Comparison of ENCODE assay signal across 22 cellular contexts in genomic region chr11:31246451-31247165, GRCh38.
DNase-seq lines count a peak whose midpoint lies in the region; ATAC-seq and TF ChIP-seq lines count a peak whose summit lies in the region.
"Had no signal": no experiment of that assay in that cellular context is flagged by ENCODE, and none has a peak within 500 bp of the region (broad histone marks: within the 10 kb centered on the region; RNA-seq: fewer than 3 reads in every experiment).

No MANE protein-coding gene starts in this region.

- H3K27ac ChIP-seq in GM23248 (no peak overlapping the region), fibroblast of lung (ENCODE audit: insufficient read depth, low read length) (no peak overlapping the region), prostate gland (no peak overlapping the region)
- H3K27ac ChIP-seq: brain microvascular endothelial cell, colonic mucosa, esophagus muscularis mucosa, skin epidermis had no signal

- intact Hi-C loops in prostate gland (cut with DNase I) = no loop called here

- 15 to 19% methylated on average over 4 of the region's 4 CpGs for WGBS in GM23248 (ENCODE audit: low coverage in 1 of 2, low lambda C conversion rate in 2 of 2, missing lambda C conversion rate in 2 of 2), 2 experiments
- 44% methylated on average over 4 of the region's 4 CpGs for WGBS in prostate gland

- peaks cover 7% of the 10 kb centered on the region; the same call in 1 of the 2 replicates for H3K27me3 ChIP-seq in GM23248 (replicated peaks; ENCODE audit: insufficient read depth)
- no peaks in the 10 kb centered on the region for H3K27me3 ChIP-seq in fibroblast of lung (ENCODE audit: control insufficient read depth, insufficient read depth, low read length)
- no peaks in the 10 kb centered on the region for H3K27me3 ChIP-seq in prostate gland (replicated peaks; ENCODE audit: insufficient read depth)
- H3K27me3 ChIP-seq: brain microvascular endothelial cell, colonic mucosa, esophagus muscularis mucosa had no signal

- H3K9me2 ChIP-seq in GM23248 (ENCODE audit: insufficient read depth) = no peaks in the 10 kb centered on the region

- no peaks in the 10 kb centered on the region for H4K20me1 ChIP-seq in GM23248 (ENCODE audit: insufficient read depth)
- no peaks in the 10 kb centered on the region for H4K20me1 ChIP-seq in fibroblast of lung (ENCODE audit: control insufficient read depth, extremely low read depth, insufficient read depth, low read length)

- no peaks in the 10 kb centered on the region for H3K9me3 ChIP-seq in GM23248 (ENCODE audit: low read depth)
- no peaks in the 10 kb centered on the region for H3K9me3 ChIP-seq in fibroblast of lung (ENCODE audit: control insufficient read depth, insufficient read depth, low read depth, low read length)
- H3K9me3 ChIP-seq in prostate gland = no peaks in the 10 kb centered on the region
- H3K9me3 ChIP-seq: colonic mucosa, esophagus muscularis mucosa had no signal

- no peak overlapping the region for H3K4me3 ChIP-seq in GM23248
- H3K4me3 ChIP-seq in fibroblast of lung (replicated peaks in 1 of 4; ENCODE audit: control extremely low read depth in 1 of 4, insufficient read depth in 1 of 4, low read depth in 3 of 4, low read length in 4 of 4) = no peak overlapping the region
- H3K4me3 ChIP-seq in prostate gland = no peak overlapping the region
- H3K4me3 ChIP-seq: colonic mucosa, esophagus muscularis mucosa, GM23338, skin epidermis had no signal

- H2AFZ ChIP-seq in GM23248 (no peak overlapping the region), fibroblast of lung (ENCODE audit: low read length) (no peak overlapping the region)
- H2AFZ ChIP-seq: GM23338 had no signal

- H3K79me2 ChIP-seq in GM23248 (ENCODE audit: insufficient read depth) (no peaks in the 10 kb centered on the region), fibroblast of lung (ENCODE audit: control insufficient read depth, insufficient read depth, low read length) (no peaks in the 10 kb centered on the region)

- TF ChIP-seq POLR2A in prostate gland (IDR thresholded peaks at IDR 0.05) = no peak

- in situ Hi-C loops in GM23248 (cut with MboI) = loop anchor here (25.0 kb wide), 1 partner anchor 941 kb away; no protein-coding TSS in a partner anchor

- TF ChIP-seq CTCF in fibroblast of lung (conservative IDR thresholded peaks at IDR 0.05 in 1 of 2, IDR thresholded peaks at IDR 0.05 in 1 of 2; ENCODE audit: low read depth in 1 of 2, low read length in 2 of 2) (no peak), prostate gland (IDR thresholded peaks at IDR 0.05) (no peak)

- H3K36me3 ChIP-seq in GM23248 (ENCODE audit: low read depth) (no peaks in the 10 kb centered on the region), fibroblast of lung (ENCODE audit: control insufficient read depth, insufficient read depth, low read length) (no peaks in the 10 kb centered on the region), prostate gland (no peaks in the 10 kb centered on the region)
- H3K36me3 ChIP-seq: brain microvascular endothelial cell, colonic mucosa, esophagus muscularis mucosa had no signal

- DNase-seq in GM23248 = peak; percentile 34
- DNase-seq in amniotic epithelial cell (ENCODE audit: low read depth) = peak; percentile 22
- peak; percentile 36 to 69 for DNase-seq in fibroblast of lung (ENCODE audit: low read depth in 2 of 2)
- DNase-seq in prostate gland (ENCODE audit: low spot score) = peak; percentile 59
- no peak for DNase-seq in NCI-H1436 (lab: John Stamatoyannopoulos, UW)
- DNase-seq in stimulated activated CD4-positive, alpha-beta T cell treated with anti-CD3 and anti-CD28 coated beads, Interleukin-2, amount 100 ng/mL, for 48 hours = no peak
- DNase-seq: activated B cell treated with CpG ODN at 0.5 μM for 24 hours; activated CD4-positive, alpha-beta T cell treated with anti-CD3 and anti-CD28 coated beads, Interleukin-2, amount 50 U/mL, for 48 hours; activated naive CD8-positive, alpha-beta T cell treated with anti-CD3 and anti-CD28 coated beads for 36 hours; brain microvascular endothelial cell; colonic mucosa; glutamatergic neuron; NCI-H1694 treated with DMSO at 0.1 percent for 48 hours; NCI-H748 treated with DMSO at 0.1 percent for 48 hours; posterior cingulate gyrus; T-helper 9 cell; trophoblast cell had no signal

- H3K9ac ChIP-seq in GM23248 (no peak overlapping the region), fibroblast of lung (ENCODE audit: insufficient read depth, low read length) (no peak overlapping the region)

- no peaks in the 10 kb centered on the region for H3F3A ChIP-seq in GM23248 (ENCODE audit: insufficient read depth)

- H3K4me2 ChIP-seq in GM23248 (ENCODE audit: unreplicated experiment) (no peak overlapping the region), fibroblast of lung (ENCODE audit: extremely low read depth, insufficient read depth, low read length) (no peak overlapping the region)
- H3K4me2 ChIP-seq: GM23338 had no signal

- H3K4me1 ChIP-seq in GM23248 (ENCODE audit: insufficient read depth) = no peaks in the 10 kb centered on the region
- no peaks in the 10 kb centered on the region for H3K4me1 ChIP-seq in fibroblast of lung (ENCODE audit: control insufficient read depth, extremely low read depth, insufficient read depth, low read length)
- H3K4me1 ChIP-seq in prostate gland (replicated peaks) = no peaks in the 10 kb centered on the region
- H3K4me1 ChIP-seq: colonic mucosa, esophagus muscularis mucosa had no signal

- ATAC-seq in GM21576 (IDR thresholded peaks at IDR 0.05; ENCODE audit: unreplicated experiment) (no peak), HG03565 (IDR thresholded peaks at IDR 0.05; ENCODE audit: unreplicated experiment) (no peak)
- ATAC-seq: GM23338 had no signal

Comparison
In these comparisons a context has a peak if more than half of its experiments do, and no peak if none do; other contexts are left out.
1. DNase-seq: peak in GM23248 (single experiment), amniotic epithelial cell (single experiment), fibroblast of lung (2 of 2) and prostate gland (single experiment); none in NCI-H1436 (single experiment) and stimulated activated CD4-positive, alpha-beta T cell treated with anti-CD3 and anti-CD28 coated beads, Interleukin-2, amount 100 ng/mL, for 48 hours (0 of 2).